In the genomic region with DNA sequence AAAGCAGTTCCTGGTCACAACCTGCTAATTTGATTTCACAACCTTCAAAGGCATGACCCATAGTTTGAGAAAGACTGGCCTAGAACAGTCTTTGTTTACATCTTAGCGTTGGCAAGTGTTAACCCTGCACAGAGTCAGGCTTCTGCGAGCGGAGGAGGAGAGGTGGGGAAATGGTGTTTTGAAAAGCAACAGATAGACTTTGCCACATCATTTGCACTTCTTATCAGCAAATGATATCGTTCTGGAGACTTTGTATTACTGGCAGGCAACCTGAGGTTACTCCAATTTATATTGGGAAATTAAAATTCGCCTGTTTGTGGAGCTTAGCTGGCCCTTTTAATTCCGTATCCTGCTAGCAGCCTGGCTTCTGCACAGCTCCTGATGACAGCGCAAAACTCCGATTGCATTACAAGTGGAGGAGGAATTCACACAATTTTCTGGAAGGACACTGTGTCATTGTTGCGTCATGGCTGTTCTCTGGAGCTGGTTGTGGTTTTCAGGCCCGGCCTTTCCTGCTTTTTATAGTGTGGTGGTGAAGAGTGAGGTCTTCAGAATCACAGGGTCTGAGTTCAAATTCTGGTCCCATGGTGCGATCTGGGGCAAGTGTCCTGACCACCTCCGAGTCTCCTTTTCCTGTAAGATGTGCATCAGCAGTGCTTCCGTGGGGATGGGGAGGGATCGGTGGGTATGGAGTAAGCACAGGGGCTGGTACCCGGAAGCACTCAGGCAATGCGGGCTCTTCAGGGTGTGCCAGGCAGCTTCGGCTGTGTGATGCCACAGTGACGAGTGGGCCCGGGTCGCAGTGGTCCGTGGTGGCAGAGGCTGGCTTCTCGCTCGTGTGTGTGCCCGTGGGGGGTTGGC, we compare ENCODE assay signal across 8 cellular contexts. TPM values are rescaled to one million over a fixed set of nuclear protein-coding genes. Genes with fewer than 3 reads are reported as not detected.
DNase-seq lines count a peak whose midpoint lies in the region; ATAC-seq and TF ChIP-seq lines count a peak whose summit lies in the region.

No MANE protein-coding gene starts in this region.

- H2AFZ ChIP-seq in GM23338: no peak overlapping the region

- no peaks in the 10 kb centered on the region for H3K27me3 ChIP-seq in GM23338 (ENCODE audit: insufficient read depth)

- H3K4me3 ChIP-seq in GM23338 (no peak overlapping the region), skeletal muscle cell (ENCODE audit: low read depth, low read length) (peak overlapping the region; percentile 15)

- ATAC-seq in GM23338 (no peak), WTC11 (no peak), left ventricle myocardium superior (peak; percentile 83)

- DNase-seq in GM23338 (ENCODE audit: low spot score): no peak
- no peak for DNase-seq in WTC11 (ENCODE audit: low spot score)
- DNase-seq in left ventricle myocardium superior: peak; percentile 69
- peak; percentile 98 for DNase-seq in skeletal muscle cell (ENCODE audit: low read depth)
- DNase-seq in DMS153 treated with DMSO at 0.1 percent for 48 hours (lab: John Stamatoyannopoulos, UW; ENCODE audit: unreplicated experiment): no peak
- no peak for DNase-seq in activated effector memory CD4-positive, alpha-beta T cell treated with anti-CD3 and anti-CD28 coated beads, Interleukin-2, amount 50 U/mL, for 16 hours
- no peak for DNase-seq in activated T-cell treated with anti-CD3 and anti-CD28 coated beads for 4 hours
- DNase-seq in activated naive CD4-positive, alpha-beta T cell treated with anti-CD3 and anti-CD28 coated beads, Interleukin-2, amount 50 U/mL, for 16 hours: no peak

- H3K36me3 Mint-ChIP-seq in GM23338 (ENCODE audit: low read depth) (peaks cover 2% of the 10 kb centered on the region; the same call in 1 of the 3 replicates), WTC11 (no peaks in the 10 kb centered on the region; the same call in 1 of the 2 replicates)

- TF ChIP-seq CTCF in GM23338 (conservative IDR thresholded peaks at IDR 0.05; ENCODE audit: low read depth in 2 of 2) (no peak), WTC11 (IDR thresholded peaks at IDR 0.05) (no peak)

- 0 out of 2 replicates have a peak, but pooled peaks cover 2% of the 10 kb centered on the region for H3F3A ChIP-seq in GM23338 (replicated peaks; ENCODE audit: low read depth)

- H3K27me3 Mint-ChIP-seq in GM23338 (ENCODE audit: insufficient read depth, low read depth, poor library complexity) (peaks cover 8% of the 10 kb centered on the region), WTC11 (ENCODE audit: low read depth) (no peaks in the 10 kb centered on the region)

- H4K20me1 ChIP-seq in GM23338 (replicated peaks; ENCODE audit: insufficient read depth): peaks cover 32% of the 10 kb centered on the region

- POLR2A ChIA-PET in WTC11 (lab: Charles Lee): no interaction called here

- no peak overlapping the region for H3K27ac ChIP-seq in GM23338 (ENCODE audit: low read depth)

- CTCF ChIA-PET in WTC11 (lab: Charles Lee): no interaction called here

- peaks cover 80% of the 10 kb centered on the region for H3K79me2 ChIP-seq in GM23338 (replicated peaks; ENCODE audit: insufficient read depth)

- H3K27ac Mint-ChIP-seq in GM23338 (peak overlapping the region; percentile 33; the same call in 1 of the 2 replicates), WTC11 (peak overlapping the region; percentile 83)

- intact Hi-C loops in left ventricle myocardium superior (cut with micrococcal nuclease): no loop called here

- H3K9me2 ChIP-seq in GM23338 (ENCODE audit: insufficient read depth): no peaks in the 10 kb centered on the region

- no peak overlapping the region for H3K4me2 ChIP-seq in GM23338

- H3K9me3 Mint-ChIP-seq in GM23338 (no peaks in the 10 kb centered on the region), WTC11 (no peaks in the 10 kb centered on the region)

- peaks cover 15% of the 10 kb centered on the region for H3K4me1 ChIP-seq in GM23338 (ENCODE audit: insufficient read depth)

- H3K4me3 Mint-ChIP-seq in GM23338: no peak overlapping the region
- no peak overlapping the region for H3K4me3 Mint-ChIP-seq in WTC11

- H3K36me3 ChIP-seq in GM23338 (ENCODE audit: insufficient read depth): no peaks in the 10 kb centered on the region

- H3K4me1 Mint-ChIP-seq in GM23338: peaks cover 22% of the 10 kb centered on the region
- H3K4me1 Mint-ChIP-seq in WTC11: peaks cover 17% of the 10 kb centered on the region

TF ChIP-seq in GM23338, 12 proteins besides CTCF, POLR2A, EP300 and RAD21 (continues in another document):
- TF ChIP-seq ZNF114 (CRISPR knock-in tag; IDR thresholded peaks at IDR 0.05): no peak

TF ChIP-seq in WTC11, 78 proteins besides CTCF, POLR2A, EP300 and RAD21:
- TF ChIP-seq GABPB1 (CRISPR knock-in tag; IDR thresholded peaks at IDR 0.05): no peak
- TF ChIP-seq ZNF423 (CRISPR knock-in tag; IDR thresholded peaks at IDR 0.05): no peak

RNA-seq across cellular contexts. Expression of a gene that starts 49.1 kb away (rescaled TPM):
- 10.8 and 11.7 TPM in 2 replicates for total RNA-seq in GM23338 (2014; rRNA removed; shearing (Covaris generic))
- polyA plus RNA-seq in GM23338 (2016; fragmentation: Nextera tagmentation; extraction: Ambion mirVana): 6.6 TPM in 2 replicates
- 11.8 to 15.5 TPM (median 15.4 TPM) in 3 replicates for total RNA-seq in WTC11 (2021)
- 51.5 TPM for total RNA-seq in left ventricle myocardium superior

RNA-seq across cellular contexts. Expression of a gene that starts 55.2 kb away (rescaled TPM):
- total RNA-seq in GM23338 (2014; rRNA removed; shearing (Covaris generic)): 37.7 and 40.1 TPM in 2 replicates
- 7.0 and 8.2 TPM in 2 replicates for polyA plus RNA-seq in GM23338 (2016; fragmentation: Nextera tagmentation; extraction: Ambion mirVana)
- 23.0 to 30.3 TPM (median 26.0 TPM) in 3 replicates for total RNA-seq in WTC11 (2021)
- total RNA-seq in left ventricle myocardium superior: 9.5 TPM

Comparison
In these comparisons a context has a peak if more than half of its experiments do, and no peak if none do; other contexts are left out.
1. DNase-seq: peak in left ventricle myocardium superior (single experiment) and skeletal muscle cell (single experiment); none in GM23338 (single experiment), WTC11 (single experiment), DMS153 treated with DMSO at 0.1 percent for 48 hours (single experiment), activated effector memory CD4-positive, alpha-beta T cell treated with anti-CD3 and anti-CD28 coated beads, Interleukin-2, amount 50 U/mL, for 16 hours (single experiment), activated T-cell treated with anti-CD3 and anti-CD28 coated beads for 4 hours (single experiment) and activated naive CD4-positive, alpha-beta T cell treated with anti-CD3 and anti-CD28 coated beads, Interleukin-2, amount 50 U/mL, for 16 hours (single experiment).